ENCODE assay signal across 1 cellular context in the genomic region with DNA sequence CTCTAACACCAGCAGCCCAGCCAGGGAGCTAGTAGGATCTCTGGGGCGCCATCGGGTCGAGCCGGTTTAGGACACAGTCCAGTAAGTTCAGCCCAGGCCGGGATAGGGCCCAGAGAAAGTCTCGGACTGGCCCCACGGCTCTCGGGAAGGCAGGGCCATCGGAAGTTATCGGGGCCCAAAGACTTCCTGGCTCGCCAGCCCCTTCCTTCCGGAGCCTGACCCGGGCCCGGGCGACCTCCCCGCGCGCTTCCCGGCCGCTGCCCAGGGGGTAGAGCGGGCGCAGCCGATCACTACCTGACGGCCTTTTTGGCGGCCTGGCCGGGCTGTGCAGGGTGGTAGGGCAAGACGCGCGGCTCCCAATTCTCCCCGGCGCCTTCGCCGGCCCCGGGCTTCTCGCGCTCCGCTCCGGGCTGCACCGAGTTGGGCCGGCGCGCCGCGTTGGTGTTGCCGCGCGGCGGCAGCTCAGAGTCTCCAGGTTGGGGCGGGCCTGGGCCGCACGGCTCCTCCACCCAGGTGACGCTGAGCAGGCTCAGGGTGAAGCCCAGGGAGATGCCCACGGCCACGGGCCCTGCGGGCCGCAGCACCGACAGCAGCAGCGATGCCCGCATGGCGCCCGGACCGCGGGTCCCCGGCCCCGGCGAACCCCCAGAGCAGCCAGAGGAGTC.
A peak's percentile ranks its signal among the peaks of the same experiment; 100 is the strongest.
TF ChIP-seq lines count a peak whose summit lies in the region.

No MANE protein-coding gene starts in this region.

TF ChIP-seq in HepG2, 621 proteins besides CTCF, POLR2A, EP300 and RAD21 (continued from another document and continues in another):
- TF ChIP-seq, protein P1, sequence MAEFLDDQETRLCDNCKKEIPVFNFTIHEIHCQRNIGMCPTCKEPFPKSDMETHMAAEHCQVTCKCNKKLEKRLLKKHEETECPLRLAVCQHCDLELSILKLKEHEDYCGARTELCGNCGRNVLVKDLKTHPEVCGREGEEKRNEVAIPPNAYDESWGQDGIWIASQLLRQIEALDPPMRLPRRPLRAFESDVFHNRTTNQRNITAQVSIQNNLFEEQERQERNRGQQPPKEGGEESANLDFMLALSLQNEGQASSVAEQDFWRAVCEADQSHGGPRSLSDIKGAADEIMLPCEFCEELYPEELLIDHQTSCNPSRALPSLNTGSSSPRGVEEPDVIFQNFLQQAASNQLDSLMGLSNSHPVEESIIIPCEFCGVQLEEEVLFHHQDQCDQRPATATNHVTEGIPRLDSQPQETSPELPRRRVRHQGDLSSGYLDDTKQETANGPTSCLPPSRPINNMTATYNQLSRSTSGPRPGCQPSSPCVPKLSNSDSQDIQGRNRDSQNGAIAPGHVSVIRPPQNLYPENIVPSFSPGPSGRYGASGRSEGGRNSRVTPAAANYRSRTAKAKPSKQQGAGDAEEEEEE (CRISPR knock-in tag; IDR thresholded peaks at IDR 0.05; ENCODE audit: borderline replicate concordance), result no peak
- TF ChIP-seq, protein P2, sequence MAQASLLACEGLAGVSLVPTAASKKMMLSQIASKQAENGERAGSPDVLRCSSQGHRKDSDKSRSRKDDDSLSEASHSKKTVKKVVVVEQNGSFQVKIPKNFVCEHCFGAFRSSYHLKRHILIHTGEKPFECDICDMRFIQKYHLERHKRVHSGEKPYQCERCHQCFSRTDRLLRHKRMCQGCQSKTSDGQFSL (CRISPR knock-in tag; IDR thresholded peaks at IDR 0.05), result no peak
- TF ChIP-seq ZNF784 (CRISPR knock-in tag; IDR thresholded peaks at IDR 0.05; ENCODE audit: borderline replicate concordance) (no peak; the same call in 1 of the 2 replicates), DR1 (CRISPR knock-in tag; IDR thresholded peaks at IDR 0.05) (0 out of 2 replicates have a peak, but pooled peaks have one; percentile 21), ZNF124 (CRISPR knock-in tag; IDR thresholded peaks at IDR 0.05) (no peak), ZNF768 (CRISPR knock-in tag; IDR thresholded peaks at IDR 0.05) (peak; percentile 50), ZMYM3 (CRISPR knock-in tag; IDR thresholded peaks at IDR 0.05) (no peak), STAT5B (CRISPR knock-in tag; IDR thresholded peaks at IDR 0.05) (no peak), ONECUT2 (CRISPR knock-in tag; IDR thresholded peaks at IDR 0.05) (no peak), NKX3-1 (CRISPR knock-in tag; IDR thresholded peaks at IDR 0.05) (peak; percentile 33; the same call in 1 of the 2 replicates), ZNF12 (CRISPR knock-in tag; IDR thresholded peaks at IDR 0.05) (no peak), SALL1 (CRISPR knock-in tag; IDR thresholded peaks at IDR 0.05) (no peak), ZMYM4 (CRISPR knock-in tag; IDR thresholded peaks at IDR 0.05) (no peak), ZNF33B (CRISPR knock-in tag; IDR thresholded peaks at IDR 0.05) (no peak), TOPORS (CRISPR knock-in tag; IDR thresholded peaks at IDR 0.05) (no peak), KDM3A (CRISPR knock-in tag; IDR thresholded peaks at IDR 0.05; ENCODE audit: low read depth) (no peak), SMC3 (IDR thresholded peaks at IDR 0.05; ENCODE audit: low read length) (no peak), MLLT10 (CRISPR knock-in tag; IDR thresholded peaks at IDR 0.05) (no peak), CEBPZ (IDR thresholded peaks at IDR 0.05; ENCODE audit: low read length) (no peak), SNAPC2 (CRISPR knock-in tag; IDR thresholded peaks at IDR 0.05) (no peak), ATF5 (CRISPR knock-in tag; IDR thresholded peaks at IDR 0.05; ENCODE audit: low read depth) (no peak), ZBTB42 (CRISPR knock-in tag; IDR thresholded peaks at IDR 0.05) (0 out of 2 replicates have a peak, but pooled peaks have one; percentile 0), PAF1 (CRISPR knock-in tag; IDR thresholded peaks at IDR 0.05) (no peak), BRCA1 (CRISPR knock-in tag; IDR thresholded peaks at IDR 0.05) (no peak), KDM1A (CRISPR knock-in tag; IDR thresholded peaks at IDR 0.05) (no peak), BCL3 (CRISPR knock-in tag; IDR thresholded peaks at IDR 0.05) (no peak), IRX3 (CRISPR knock-in tag; IDR thresholded peaks at IDR 0.05; ENCODE audit: borderline replicate concordance, low read depth) (0 out of 2 replicates have a peak, but pooled peaks have one; percentile 29), ZNF451 (CRISPR knock-in tag; IDR thresholded peaks at IDR 0.05) (no peak), KLF15 (CRISPR knock-in tag; IDR thresholded peaks at IDR 0.05; ENCODE audit: borderline replicate concordance) (0 out of 2 replicates have a peak, but pooled peaks have one; percentile 51), FOXP4 (CRISPR knock-in tag; IDR thresholded peaks at IDR 0.05) (no peak), ZNF788 (CRISPR knock-in tag; IDR thresholded peaks at IDR 0.05; ENCODE audit: borderline replicate concordance) (no peak)
- TF ChIP-seq, protein P3, sequence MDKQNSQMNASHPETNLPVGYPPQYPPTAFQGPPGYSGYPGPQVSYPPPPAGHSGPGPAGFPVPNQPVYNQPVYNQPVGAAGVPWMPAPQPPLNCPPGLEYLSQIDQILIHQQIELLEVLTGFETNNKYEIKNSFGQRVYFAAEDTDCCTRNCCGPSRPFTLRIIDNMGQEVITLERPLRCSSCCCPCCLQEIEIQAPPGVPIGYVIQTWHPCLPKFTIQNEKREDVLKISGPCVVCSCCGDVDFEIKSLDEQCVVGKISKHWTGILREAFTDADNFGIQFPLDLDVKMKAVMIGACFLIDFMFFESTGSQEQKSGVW (CRISPR knock-in tag; IDR thresholded peaks at IDR 0.05; ENCODE audit: borderline replicate concordance), result no peak
- TF ChIP-seq, protein P4, sequence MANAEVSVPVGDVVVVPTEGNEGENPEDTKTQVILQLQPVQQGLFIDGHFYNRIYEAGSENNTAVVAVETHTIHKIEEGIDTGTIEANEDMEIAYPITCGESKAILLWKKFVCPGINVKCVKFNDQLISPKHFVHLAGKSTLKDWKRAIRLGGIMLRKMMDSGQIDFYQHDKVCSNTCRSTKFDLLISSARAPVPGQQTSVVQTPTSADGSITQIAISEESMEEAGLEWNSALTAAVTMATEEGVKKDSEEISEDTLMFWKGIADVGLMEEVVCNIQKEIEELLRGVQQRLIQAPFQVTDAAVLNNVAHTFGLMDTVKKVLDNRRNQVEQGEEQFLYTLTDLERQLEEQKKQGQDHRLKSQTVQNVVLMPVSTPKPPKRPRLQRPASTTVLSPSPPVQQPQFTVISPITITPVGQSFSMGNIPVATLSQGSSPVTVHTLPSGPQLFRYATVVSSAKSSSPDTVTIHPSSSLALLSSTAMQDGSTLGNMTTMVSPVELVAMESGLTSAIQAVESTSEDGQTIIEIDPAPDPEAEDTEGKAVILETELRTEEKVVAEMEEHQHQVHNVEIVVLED (CRISPR knock-in tag; IDR thresholded peaks at IDR 0.05; ENCODE audit: borderline replicate concordance), result no peak
- TF ChIP-seq, protein P5, sequence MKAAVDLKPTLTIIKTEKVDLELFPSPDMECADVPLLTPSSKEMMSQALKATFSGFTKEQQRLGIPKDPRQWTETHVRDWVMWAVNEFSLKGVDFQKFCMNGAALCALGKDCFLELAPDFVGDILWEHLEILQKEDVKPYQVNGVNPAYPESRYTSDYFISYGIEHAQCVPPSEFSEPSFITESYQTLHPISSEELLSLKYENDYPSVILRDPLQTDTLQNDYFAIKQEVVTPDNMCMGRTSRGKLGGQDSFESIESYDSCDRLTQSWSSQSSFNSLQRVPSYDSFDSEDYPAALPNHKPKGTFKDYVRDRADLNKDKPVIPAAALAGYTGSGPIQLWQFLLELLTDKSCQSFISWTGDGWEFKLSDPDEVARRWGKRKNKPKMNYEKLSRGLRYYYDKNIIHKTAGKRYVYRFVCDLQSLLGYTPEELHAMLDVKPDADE (CRISPR knock-in tag; IDR thresholded peaks at IDR 0.05), result no peak
- TF ChIP-seq, protein P6, sequence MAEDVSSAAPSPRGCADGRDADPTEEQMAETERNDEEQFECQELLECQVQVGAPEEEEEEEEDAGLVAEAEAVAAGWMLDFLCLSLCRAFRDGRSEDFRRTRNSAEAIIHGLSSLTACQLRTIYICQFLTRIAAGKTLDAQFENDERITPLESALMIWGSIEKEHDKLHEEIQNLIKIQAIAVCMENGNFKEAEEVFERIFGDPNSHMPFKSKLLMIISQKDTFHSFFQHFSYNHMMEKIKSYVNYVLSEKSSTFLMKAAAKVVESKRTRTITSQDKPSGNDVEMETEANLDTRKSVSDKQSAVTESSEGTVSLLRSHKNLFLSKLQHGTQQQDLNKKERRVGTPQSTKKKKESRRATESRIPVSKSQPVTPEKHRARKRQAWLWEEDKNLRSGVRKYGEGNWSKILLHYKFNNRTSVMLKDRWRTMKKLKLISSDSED (CRISPR knock-in tag; IDR thresholded peaks at IDR 0.05), result 0 out of 2 replicates have a peak, but pooled peaks have one; percentile 40
